ENCODE assay signal across 21 cellular contexts in genomic region chr5:179065703-179066102, GRCh38.
"Had no signal": no experiment of that assay in that cellular context is flagged by ENCODE, and none has a peak within 500 bp of the region (broad histone marks: within the 10 kb centered on the region; RNA-seq: fewer than 3 reads in every experiment).

No MANE protein-coding gene starts in this region.

- H3K4me3 Mint-ChIP-seq: endodermal cell; nephron progenitor cell; stimulated activated memory B cell treated with anti-CD40 and anti-IgM and Interleukin-4, amounts not matched to agents 10 μg/mL and 1 μg/mL and 100 μg/mL, for 72 hours; stimulated activated naive CD8-positive, alpha-beta T cell treated with anti-CD3 and anti-CD28 coated beads, Interleukin-15, Interleukin-2, amounts not matched to agents 100 ng/mL and 50 ng/mL, for 24 hours had no signal

- H3K27ac ChIP-seq: heart left ventricle, neutrophil, spleen, tibial artery, upper lobe of left lung, uterus had no signal

- H3K36me3 ChIP-seq: neutrophil, uterus had no signal

- H3K27me3 ChIP-seq: heart left ventricle, spleen, tibial artery, upper lobe of left lung, uterus had no signal

- H3K27me3 Mint-ChIP-seq: naive thymus-derived CD4-positive, alpha-beta T cell; stimulated activated memory B cell treated with anti-CD40 and anti-IgM and Interleukin-4, amounts not matched to agents 10 μg/mL and 1 μg/mL and 100 μg/mL, for 72 hours; stimulated activated naive CD8-positive, alpha-beta T cell treated with anti-CD3 and anti-CD28 coated beads, Interleukin-15, Interleukin-2, amounts not matched to agents 100 ng/mL and 50 ng/mL, for 24 hours had no signal

- H3K4me1 Mint-ChIP-seq: endodermal cell, nephron progenitor cell had no signal

- DNase-seq: effector CD4-positive, alpha-beta T cell; endodermal cell; heart left ventricle; hippocampal formation; islet precursor cell; mammary epithelial cell; naive thymus-derived CD4-positive, alpha-beta T cell; nephron progenitor cell; posterior cingulate gyrus; spleen; stimulated activated CD4-positive, alpha-beta T cell treated with anti-CD3 and anti-CD28 coated beads, Interleukin-15, amount 100 ng/mL, for 24 hours; stimulated activated CD4-positive, alpha-beta T cell treated with anti-CD3 and anti-CD28 coated beads, Interleukin-1b, Interleukin-23, amount 100 ng/mL, for 48 hours; stimulated activated CD4-positive, alpha-beta T cell treated with anti-CD3 and anti-CD28 coated beads, Interleukin-4, amount 100 ng/mL, for 24 hours; tibial artery; upper lobe of left lung; uterus had no signal

- H3K27ac Mint-ChIP-seq: endodermal cell; naive thymus-derived CD4-positive, alpha-beta T cell; nephron progenitor cell; stimulated activated memory B cell treated with anti-CD40 and anti-IgM and Interleukin-4, amounts not matched to agents 10 μg/mL and 1 μg/mL and 100 μg/mL, for 72 hours; stimulated activated naive CD8-positive, alpha-beta T cell treated with anti-CD3 and anti-CD28 coated beads, Interleukin-15, Interleukin-2, amounts not matched to agents 100 ng/mL and 50 ng/mL, for 24 hours had no signal

- H3K4me3 ChIP-seq: heart left ventricle, spleen, tibial artery, upper lobe of left lung, uterus had no signal

- ATAC-seq: heart left ventricle; left lobe of liver; naive thymus-derived CD4-positive, alpha-beta T cell; sciatic nerve; stimulated activated memory B cell treated with anti-CD40 and anti-IgM and Interleukin-4, amounts not matched to agents 10 μg/mL and 1 μg/mL and 100 μg/mL, for 72 hours had no signal
